1 cellular context compared by ENCODE assay signal in genomic region chr12:100234591-100235304, GRCh38.
TF ChIP-seq lines count a peak whose summit lies in the region.

No MANE protein-coding gene starts in this region.

TF ChIP-seq in GM12878, 131 proteins besides CTCF, POLR2A, EP300 and RAD21 (continued from another document):
- TF ChIP-seq NKRF (conservative IDR thresholded peaks at IDR 0.05) (no peak), ZNF274 (IDR thresholded peaks at IDR 0.05; ENCODE audit: insufficient read depth, insufficient read length) (no peak), NR2C2 (IDR thresholded peaks at IDR 0.05; ENCODE audit: borderline replicate concordance, control insufficient read depth, insufficient read length, low read depth) (no peak), SMC3 (IDR thresholded peaks at IDR 0.05; ENCODE audit: borderline replicate concordance, low read length) (peak; percentile 82; the same call in 1 of the 2 replicates)
